8 cellular contexts compared by ENCODE assay signal in genomic region chr3:52299815-52300611, GRCh38.
DNase-seq lines count a peak whose midpoint lies in the region; ATAC-seq lines count a peak whose summit lies in the region.

No MANE protein-coding gene starts in this region.

- H3K4me1 ChIP-seq in BLaER1 treated with 17β-estradiol and CSF1 and Interleukin-3, amounts not matched to agents 10 nM and 100 nM: peaks cover 37 to 44% (median 40%) of the 10 kb centered on the region in 10 experiments

- peak; percentile 54 for ATAC-seq in HG02798 (IDR thresholded peaks at IDR 0.05; ENCODE audit: poor library complexity, unreplicated experiment)
- no peak for ATAC-seq in GM21360 (IDR thresholded peaks at IDR 0.05; ENCODE audit: unreplicated experiment)
- ATAC-seq in GM19395 (IDR thresholded peaks at IDR 0.05; ENCODE audit: unreplicated experiment): no peak

- no peak overlapping the region for H3K27ac ChIP-seq in BLaER1 treated with 17β-estradiol and CSF1 and Interleukin-3, amounts not matched to agents 10 nM and 100 nM

- no peak overlapping the region for H3K4me3 ChIP-seq in BLaER1 treated with 17β-estradiol and CSF1 and Interleukin-3, amounts not matched to agents 10 nM and 100 nM

- H3K27me3 ChIP-seq in BLaER1 treated with 17β-estradiol and CSF1 and Interleukin-3, amounts not matched to agents 10 nM and 100 nM: no peaks in the 10 kb centered on the region

- peaks cover 0 to 30% (median 3%) of the 10 kb centered on the region in 11 experiments; a peak in 7 of 22 replicates for H3K36me3 ChIP-seq in BLaER1 treated with 17β-estradiol and CSF1 and Interleukin-3, amounts not matched to agents 10 nM and 100 nM

- H4K20me1 ChIP-seq in BLaER1 treated with 17β-estradiol and CSF1 and Interleukin-3, amounts not matched to agents 10 nM and 100 nM: peaks cover 0 to 54% (median 11%) of the 10 kb centered on the region in 11 experiments; a peak in 10 of 22 replicates

- peak overlapping the region; percentile 33 to 74 (median 51); a peak in 18 of 22 replicates for H3K4me2 ChIP-seq in BLaER1 treated with 17β-estradiol and CSF1 and Interleukin-3, amounts not matched to agents 10 nM and 100 nM

- DNase-seq in amniotic epithelial cell (ENCODE audit: low read depth): peak; percentile 44
- DNase-seq in kidney glomerular epithelial cell (lab: John Stamatoyannopoulos, UW): peak; percentile 36
- DNase-seq in NCI-H146 treated with DMSO at 0.1 percent for 48 hours (lab: John Stamatoyannopoulos, UW; ENCODE audit: unreplicated experiment): no peak
- no peak for DNase-seq in NCI-H2029 (lab: John Stamatoyannopoulos, UW)

- H3K9me3 ChIP-seq in BLaER1 treated with 17β-estradiol and CSF1 and Interleukin-3, amounts not matched to agents 10 nM and 100 nM (replicated peaks in 1 of 11): no peaks in the 10 kb centered on the region

- peak overlapping the region in 6 of 11 experiments; percentile 13 to 53 (median 38); a peak in 7 of 22 replicates for H3K9ac ChIP-seq in BLaER1 treated with 17β-estradiol and CSF1 and Interleukin-3, amounts not matched to agents 10 nM and 100 nM

Comparison
In these comparisons a context has a peak if more than half of its experiments do, and no peak if none do; other contexts are left out.
1. DNase-seq: peak in amniotic epithelial cell (single experiment) and kidney glomerular epithelial cell (single experiment); none in NCI-H146 treated with DMSO at 0.1 percent for 48 hours (single experiment) and NCI-H2029 (single experiment).